ENCODE assay signal across 1 cellular context in genomic region chr12:46560078-46560477, GRCh38.
TF ChIP-seq lines count a peak whose summit lies in the region.

No MANE protein-coding gene starts in this region.

TF ChIP-seq in IMR-90, 13 proteins besides CTCF, POLR2A, EP300 and RAD21:
- TF ChIP-seq ELK1 (IDR thresholded peaks at IDR 0.05; ENCODE audit: borderline replicate concordance, low read depth, low read length), result no peak
- no peak for TF ChIP-seq RCOR1 (IDR thresholded peaks at IDR 0.05; ENCODE audit: insufficient replicate concordance, low read length)
- TF ChIP-seq MAZ (IDR thresholded peaks at IDR 0.05; ENCODE audit: borderline replicate concordance, low read depth, low read length), result no peak
- no peak for TF ChIP-seq SMC3 (IDR thresholded peaks at IDR 0.05; ENCODE audit: low read depth, low read length)
- no peak for TF ChIP-seq MXI1 (IDR thresholded peaks at IDR 0.05; ENCODE audit: borderline replicate concordance, low read depth, low read length)
- TF ChIP-seq MAFK (IDR thresholded peaks at IDR 0.05; ENCODE audit: low read depth, low read length), result no peak
- no peak for TF ChIP-seq RFX5 (IDR thresholded peaks at IDR 0.05; ENCODE audit: low read depth, low read length)
- TF ChIP-seq USF2 (IDR thresholded peaks at IDR 0.05; ENCODE audit: low read depth, low read length), result no peak
